Comparison of ENCODE assay signal across 2 cellular contexts in the genomic region with DNA sequence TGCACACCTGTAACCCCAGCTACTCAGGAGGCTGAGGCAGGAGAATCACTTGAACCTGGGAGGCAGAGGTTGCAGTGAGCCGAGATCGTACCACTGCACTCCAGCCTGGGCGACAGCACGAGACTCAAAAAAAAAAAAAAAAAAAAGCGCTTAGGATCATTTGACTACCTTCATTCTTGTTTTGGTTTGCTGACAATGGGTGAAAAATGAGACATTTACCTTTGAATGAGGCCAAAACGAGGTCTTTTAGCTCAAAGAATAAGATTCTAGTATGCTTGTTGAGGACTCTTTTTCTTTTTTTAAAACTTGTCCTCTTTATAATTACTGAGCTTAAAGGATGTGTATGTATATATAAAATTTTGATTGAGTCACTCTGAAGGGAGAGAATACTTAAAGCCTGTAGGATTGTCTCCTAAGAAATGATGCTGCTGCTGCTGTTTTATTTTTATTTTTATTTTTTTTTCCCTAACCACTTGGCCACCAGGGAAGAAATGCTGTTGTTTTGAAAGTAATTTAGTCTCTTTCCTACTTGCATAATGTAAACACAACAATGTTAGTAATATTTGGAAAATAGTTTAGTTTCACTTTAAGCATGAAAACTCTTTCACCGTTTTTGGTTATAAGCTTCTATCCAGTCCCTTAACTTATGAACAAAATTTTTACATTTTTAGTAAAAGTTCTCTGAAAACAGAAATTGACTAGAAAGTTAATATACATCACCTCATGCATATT.
TF ChIP-seq lines count a peak whose summit lies in the region.

No MANE protein-coding gene starts in this region.

TF ChIP-seq in liver, 16 proteins besides CTCF, POLR2A, EP300 and RAD21:
- no peak for TF ChIP-seq HNF4G (IDR thresholded peaks at IDR 0.05)
- TF ChIP-seq RXRA (IDR thresholded peaks at IDR 0.05): no peak
- TF ChIP-seq NR2F2 (IDR thresholded peaks at IDR 0.05): no peak
- no peak for TF ChIP-seq FOXA1 (IDR thresholded peaks at IDR 0.05)
- TF ChIP-seq JUND (IDR thresholded peaks at IDR 0.05): no peak
- TF ChIP-seq, protein P1, sequence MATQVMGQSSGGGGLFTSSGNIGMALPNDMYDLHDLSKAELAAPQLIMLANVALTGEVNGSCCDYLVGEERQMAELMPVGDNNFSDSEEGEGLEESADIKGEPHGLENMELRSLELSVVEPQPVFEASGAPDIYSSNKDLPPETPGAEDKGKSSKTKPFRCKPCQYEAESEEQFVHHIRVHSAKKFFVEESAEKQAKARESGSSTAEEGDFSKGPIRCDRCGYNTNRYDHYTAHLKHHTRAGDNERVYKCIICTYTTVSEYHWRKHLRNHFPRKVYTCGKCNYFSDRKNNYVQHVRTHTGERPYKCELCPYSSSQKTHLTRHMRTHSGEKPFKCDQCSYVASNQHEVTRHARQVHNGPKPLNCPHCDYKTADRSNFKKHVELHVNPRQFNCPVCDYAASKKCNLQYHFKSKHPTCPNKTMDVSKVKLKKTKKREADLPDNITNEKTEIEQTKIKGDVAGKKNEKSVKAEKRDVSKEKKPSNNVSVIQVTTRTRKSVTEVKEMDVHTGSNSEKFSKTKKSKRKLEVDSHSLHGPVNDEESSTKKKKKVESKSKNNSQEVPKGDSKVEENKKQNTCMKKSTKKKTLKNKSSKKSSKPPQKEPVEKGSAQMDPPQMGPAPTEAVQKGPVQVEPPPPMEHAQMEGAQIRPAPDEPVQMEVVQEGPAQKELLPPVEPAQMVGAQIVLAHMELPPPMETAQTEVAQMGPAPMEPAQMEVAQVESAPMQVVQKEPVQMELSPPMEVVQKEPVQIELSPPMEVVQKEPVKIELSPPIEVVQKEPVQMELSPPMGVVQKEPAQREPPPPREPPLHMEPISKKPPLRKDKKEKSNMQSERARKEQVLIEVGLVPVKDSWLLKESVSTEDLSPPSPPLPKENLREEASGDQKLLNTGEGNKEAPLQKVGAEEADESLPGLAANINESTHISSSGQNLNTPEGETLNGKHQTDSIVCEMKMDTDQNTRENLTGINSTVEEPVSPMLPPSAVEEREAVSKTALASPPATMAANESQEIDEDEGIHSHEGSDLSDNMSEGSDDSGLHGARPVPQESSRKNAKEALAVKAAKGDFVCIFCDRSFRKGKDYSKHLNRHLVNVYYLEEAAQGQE (IDR thresholded peaks at IDR 0.05): no peak
- no peak for TF ChIP-seq TAF1 (conservative IDR thresholded peaks at IDR 0.05)
- TF ChIP-seq GABPA (IDR thresholded peaks at IDR 0.05 in 1 of 2, conservative IDR thresholded peaks at IDR 0.05 in 1 of 2): no peak
- TF ChIP-seq, protein P2, sequence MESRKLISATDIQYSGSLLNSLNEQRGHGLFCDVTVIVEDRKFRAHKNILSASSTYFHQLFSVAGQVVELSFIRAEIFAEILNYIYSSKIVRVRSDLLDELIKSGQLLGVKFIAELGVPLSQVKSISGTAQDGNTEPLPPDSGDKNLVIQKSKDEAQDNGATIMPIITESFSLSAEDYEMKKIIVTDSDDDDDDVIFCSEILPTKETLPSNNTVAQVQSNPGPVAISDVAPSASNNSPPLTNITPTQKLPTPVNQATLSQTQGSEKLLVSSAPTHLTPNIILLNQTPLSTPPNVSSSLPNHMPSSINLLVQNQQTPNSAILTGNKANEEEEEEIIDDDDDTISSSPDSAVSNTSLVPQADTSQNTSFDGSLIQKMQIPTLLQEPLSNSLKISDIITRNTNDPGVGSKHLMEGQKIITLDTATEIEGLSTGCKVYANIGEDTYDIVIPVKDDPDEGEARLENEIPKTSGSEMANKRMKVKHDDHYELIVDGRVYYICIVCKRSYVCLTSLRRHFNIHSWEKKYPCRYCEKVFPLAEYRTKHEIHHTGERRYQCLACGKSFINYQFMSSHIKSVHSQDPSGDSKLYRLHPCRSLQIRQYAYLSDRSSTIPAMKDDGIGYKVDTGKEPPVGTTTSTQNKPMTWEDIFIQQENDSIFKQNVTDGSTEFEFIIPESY (IDR thresholded peaks at IDR 0.05): no peak
- TF ChIP-seq, protein P3, sequence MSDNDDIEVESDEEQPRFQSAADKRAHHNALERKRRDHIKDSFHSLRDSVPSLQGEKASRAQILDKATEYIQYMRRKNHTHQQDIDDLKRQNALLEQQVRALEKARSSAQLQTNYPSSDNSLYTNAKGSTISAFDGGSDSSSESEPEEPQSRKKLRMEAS (IDR thresholded peaks at IDR 0.05): no peak
- no peak for TF ChIP-seq HNF4A (conservative IDR thresholded peaks at IDR 0.05)
- no peak for TF ChIP-seq YY1 (IDR thresholded peaks at IDR 0.05)
- no peak for TF ChIP-seq SP1 (IDR thresholded peaks at IDR 0.05)
- TF ChIP-seq, protein P4, sequence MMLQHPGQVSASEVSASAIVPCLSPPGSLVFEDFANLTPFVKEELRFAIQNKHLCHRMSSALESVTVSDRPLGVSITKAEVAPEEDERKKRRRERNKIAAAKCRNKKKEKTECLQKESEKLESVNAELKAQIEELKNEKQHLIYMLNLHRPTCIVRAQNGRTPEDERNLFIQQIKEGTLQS (IDR thresholded peaks at IDR 0.05): no peak
- no peak for TF ChIP-seq FOXA2 (IDR thresholded peaks at IDR 0.05)
- no peak for TF ChIP-seq EGR1 (IDR thresholded peaks at IDR 0.05; ENCODE audit: low read depth in 2 of 2)

TF ChIP-seq in HepG2, 621 proteins besides CTCF, POLR2A, EP300 and RAD21:
- no peak for TF ChIP-seq EZH2 (conservative IDR thresholded peaks at IDR 0.05; ENCODE audit: low read depth, low read length)
- TF ChIP-seq, protein P5, sequence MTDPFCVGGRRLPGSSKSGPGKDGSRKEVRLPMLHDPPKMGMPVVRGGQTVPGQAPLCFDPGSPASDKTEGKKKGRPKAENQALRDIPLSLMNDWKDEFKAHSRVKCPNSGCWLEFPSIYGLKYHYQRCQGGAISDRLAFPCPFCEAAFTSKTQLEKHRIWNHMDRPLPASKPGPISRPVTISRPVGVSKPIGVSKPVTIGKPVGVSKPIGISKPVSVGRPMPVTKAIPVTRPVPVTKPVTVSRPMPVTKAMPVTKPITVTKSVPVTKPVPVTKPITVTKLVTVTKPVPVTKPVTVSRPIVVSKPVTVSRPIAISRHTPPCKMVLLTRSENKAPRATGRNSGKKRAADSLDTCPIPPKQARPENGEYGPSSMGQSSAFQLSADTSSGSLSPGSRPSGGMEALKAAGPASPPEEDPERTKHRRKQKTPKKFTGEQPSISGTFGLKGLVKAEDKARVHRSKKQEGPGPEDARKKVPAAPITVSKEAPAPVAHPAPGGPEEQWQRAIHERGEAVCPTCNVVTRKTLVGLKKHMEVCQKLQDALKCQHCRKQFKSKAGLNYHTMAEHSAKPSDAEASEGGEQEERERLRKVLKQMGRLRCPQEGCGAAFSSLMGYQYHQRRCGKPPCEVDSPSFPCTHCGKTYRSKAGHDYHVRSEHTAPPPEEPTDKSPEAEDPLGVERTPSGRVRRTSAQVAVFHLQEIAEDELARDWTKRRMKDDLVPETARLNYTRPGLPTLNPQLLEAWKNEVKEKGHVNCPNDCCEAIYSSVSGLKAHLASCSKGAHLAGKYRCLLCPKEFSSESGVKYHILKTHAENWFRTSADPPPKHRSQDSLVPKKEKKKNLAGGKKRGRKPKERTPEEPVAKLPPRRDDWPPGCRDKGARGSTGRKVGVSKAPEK (CRISPR knock-in tag; IDR thresholded peaks at IDR 0.05; ENCODE audit: borderline replicate concordance): no peak
- no peak for TF ChIP-seq MED13 (CRISPR knock-in tag; IDR thresholded peaks at IDR 0.05)
- TF ChIP-seq PHF5A (CRISPR knock-in tag; IDR thresholded peaks at IDR 0.05; ENCODE audit: low read depth, unreplicated experiment): no peak
- no peak for TF ChIP-seq HNRNPL (IDR thresholded peaks at IDR 0.05; ENCODE audit: low read depth, low read length)
- TF ChIP-seq CBX1 (IDR thresholded peaks at IDR 0.05; ENCODE audit: low read depth): no peak
- TF ChIP-seq, protein P6, sequence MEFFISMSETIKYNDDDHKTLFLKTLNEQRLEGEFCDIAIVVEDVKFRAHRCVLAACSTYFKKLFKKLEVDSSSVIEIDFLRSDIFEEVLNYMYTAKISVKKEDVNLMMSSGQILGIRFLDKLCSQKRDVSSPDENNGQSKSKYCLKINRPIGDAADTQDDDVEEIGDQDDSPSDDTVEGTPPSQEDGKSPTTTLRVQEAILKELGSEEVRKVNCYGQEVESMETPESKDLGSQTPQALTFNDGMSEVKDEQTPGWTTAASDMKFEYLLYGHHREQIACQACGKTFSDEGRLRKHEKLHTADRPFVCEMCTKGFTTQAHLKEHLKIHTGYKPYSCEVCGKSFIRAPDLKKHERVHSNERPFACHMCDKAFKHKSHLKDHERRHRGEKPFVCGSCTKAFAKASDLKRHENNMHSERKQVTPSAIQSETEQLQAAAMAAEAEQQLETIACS (CRISPR knock-in tag; IDR thresholded peaks at IDR 0.05): no peak
- TF ChIP-seq FOSL1 (CRISPR knock-in tag; IDR thresholded peaks at IDR 0.05; ENCODE audit: borderline replicate concordance): no peak
- TF ChIP-seq, protein P7, sequence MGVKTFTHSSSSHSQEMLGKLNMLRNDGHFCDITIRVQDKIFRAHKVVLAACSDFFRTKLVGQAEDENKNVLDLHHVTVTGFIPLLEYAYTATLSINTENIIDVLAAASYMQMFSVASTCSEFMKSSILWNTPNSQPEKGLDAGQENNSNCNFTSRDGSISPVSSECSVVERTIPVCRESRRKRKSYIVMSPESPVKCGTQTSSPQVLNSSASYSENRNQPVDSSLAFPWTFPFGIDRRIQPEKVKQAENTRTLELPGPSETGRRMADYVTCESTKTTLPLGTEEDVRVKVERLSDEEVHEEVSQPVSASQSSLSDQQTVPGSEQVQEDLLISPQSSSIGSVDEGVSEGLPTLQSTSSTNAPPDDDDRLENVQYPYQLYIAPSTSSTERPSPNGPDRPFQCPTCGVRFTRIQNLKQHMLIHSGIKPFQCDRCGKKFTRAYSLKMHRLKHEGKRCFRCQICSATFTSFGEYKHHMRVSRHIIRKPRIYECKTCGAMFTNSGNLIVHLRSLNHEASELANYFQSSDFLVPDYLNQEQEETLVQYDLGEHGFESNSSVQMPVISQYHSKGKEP (CRISPR knock-in tag; IDR thresholded peaks at IDR 0.05): no peak
- TF ChIP-seq, protein P8, sequence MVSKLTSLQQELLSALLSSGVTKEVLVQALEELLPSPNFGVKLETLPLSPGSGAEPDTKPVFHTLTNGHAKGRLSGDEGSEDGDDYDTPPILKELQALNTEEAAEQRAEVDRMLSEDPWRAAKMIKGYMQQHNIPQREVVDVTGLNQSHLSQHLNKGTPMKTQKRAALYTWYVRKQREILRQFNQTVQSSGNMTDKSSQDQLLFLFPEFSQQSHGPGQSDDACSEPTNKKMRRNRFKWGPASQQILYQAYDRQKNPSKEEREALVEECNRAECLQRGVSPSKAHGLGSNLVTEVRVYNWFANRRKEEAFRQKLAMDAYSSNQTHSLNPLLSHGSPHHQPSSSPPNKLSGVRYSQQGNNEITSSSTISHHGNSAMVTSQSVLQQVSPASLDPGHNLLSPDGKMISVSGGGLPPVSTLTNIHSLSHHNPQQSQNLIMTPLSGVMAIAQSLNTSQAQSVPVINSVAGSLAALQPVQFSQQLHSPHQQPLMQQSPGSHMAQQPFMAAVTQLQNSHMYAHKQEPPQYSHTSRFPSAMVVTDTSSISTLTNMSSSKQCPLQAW (CRISPR knock-in tag; IDR thresholded peaks at IDR 0.05): no peak
- TF ChIP-seq, protein P9, sequence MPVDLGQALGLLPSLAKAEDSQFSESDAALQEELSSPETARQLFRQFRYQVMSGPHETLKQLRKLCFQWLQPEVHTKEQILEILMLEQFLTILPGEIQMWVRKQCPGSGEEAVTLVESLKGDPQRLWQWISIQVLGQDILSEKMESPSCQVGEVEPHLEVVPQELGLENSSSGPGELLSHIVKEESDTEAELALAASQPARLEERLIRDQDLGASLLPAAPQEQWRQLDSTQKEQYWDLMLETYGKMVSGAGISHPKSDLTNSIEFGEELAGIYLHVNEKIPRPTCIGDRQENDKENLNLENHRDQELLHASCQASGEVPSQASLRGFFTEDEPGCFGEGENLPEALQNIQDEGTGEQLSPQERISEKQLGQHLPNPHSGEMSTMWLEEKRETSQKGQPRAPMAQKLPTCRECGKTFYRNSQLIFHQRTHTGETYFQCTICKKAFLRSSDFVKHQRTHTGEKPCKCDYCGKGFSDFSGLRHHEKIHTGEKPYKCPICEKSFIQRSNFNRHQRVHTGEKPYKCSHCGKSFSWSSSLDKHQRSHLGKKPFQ (CRISPR knock-in tag; IDR thresholded peaks at IDR 0.05; ENCODE audit: insufficient replicate concordance): no peak
- TF ChIP-seq, protein P10, sequence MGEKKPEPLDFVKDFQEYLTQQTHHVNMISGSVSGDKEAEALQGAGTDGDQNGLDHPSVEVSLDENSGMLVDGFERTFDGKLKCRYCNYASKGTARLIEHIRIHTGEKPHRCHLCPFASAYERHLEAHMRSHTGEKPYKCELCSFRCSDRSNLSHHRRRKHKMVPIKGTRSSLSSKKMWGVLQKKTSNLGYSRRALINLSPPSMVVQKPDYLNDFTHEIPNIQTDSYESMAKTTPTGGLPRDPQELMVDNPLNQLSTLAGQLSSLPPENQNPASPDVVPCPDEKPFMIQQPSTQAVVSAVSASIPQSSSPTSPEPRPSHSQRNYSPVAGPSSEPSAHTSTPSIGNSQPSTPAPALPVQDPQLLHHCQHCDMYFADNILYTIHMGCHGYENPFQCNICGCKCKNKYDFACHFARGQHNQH (CRISPR knock-in tag; IDR thresholded peaks at IDR 0.05): no peak
- TF ChIP-seq, protein P11, sequence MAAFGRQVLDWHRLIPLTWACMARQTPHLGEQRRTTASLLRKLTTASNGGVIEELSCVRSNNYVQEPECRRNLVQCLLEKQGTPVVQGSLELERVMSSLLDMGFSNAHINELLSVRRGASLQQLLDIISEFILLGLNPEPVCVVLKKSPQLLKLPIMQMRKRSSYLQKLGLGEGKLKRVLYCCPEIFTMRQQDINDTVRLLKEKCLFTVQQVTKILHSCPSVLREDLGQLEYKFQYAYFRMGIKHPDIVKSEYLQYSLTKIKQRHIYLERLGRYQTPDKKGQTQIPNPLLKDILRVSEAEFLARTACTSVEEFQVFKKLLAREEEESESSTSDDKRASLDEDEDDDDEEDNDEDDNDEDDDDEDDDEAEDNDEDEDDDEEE (CRISPR knock-in tag; IDR thresholded peaks at IDR 0.05): no peak
- TF ChIP-seq ZFP36L1 (CRISPR knock-in tag; IDR thresholded peaks at IDR 0.05): no peak
- no peak for TF ChIP-seq ZNF343 (CRISPR knock-in tag; IDR thresholded peaks at IDR 0.05)
- TF ChIP-seq FOXJ3 (CRISPR knock-in tag; IDR thresholded peaks at IDR 0.05; ENCODE audit: borderline replicate concordance): no peak
- no peak for TF ChIP-seq ZBTB38 (CRISPR knock-in tag; IDR thresholded peaks at IDR 0.05)
- no peak for TF ChIP-seq PRPF4 (IDR thresholded peaks at IDR 0.05; ENCODE audit: low read depth, low read length, poor library complexity, severe bottlenecking)
- TF ChIP-seq, protein P12, sequence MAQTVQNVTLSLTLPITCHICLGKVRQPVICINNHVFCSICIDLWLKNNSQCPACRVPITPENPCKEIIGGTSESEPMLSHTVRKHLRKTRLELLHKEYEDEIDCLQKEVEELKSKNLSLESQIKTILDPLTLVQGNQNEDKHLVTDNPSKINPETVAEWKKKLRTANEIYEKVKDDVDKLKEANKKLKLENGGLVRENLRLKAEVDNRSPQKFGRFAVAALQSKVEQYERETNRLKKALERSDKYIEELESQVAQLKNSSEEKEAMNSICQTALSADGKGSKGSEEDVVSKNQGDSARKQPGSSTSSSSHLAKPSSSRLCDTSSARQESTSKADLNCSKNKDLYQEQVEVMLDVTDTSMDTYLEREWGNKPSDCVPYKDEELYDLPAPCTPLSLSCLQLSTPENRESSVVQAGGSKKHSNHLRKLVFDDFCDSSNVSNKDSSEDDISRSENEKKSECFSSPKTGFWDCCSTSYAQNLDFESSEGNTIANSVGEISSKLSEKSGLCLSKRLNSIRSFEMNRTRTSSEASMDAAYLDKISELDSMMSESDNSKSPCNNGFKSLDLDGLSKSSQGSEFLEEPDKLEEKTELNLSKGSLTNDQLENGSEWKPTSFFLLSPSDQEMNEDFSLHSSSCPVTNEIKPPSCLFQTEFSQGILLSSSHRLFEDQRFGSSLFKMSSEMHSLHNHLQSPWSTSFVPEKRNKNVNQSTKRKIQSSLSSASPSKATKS (CRISPR knock-in tag; IDR thresholded peaks at IDR 0.05): no peak
